In genomic region chr1:155016231-155016831, GRCh38 we compare ENCODE assay signal across 10 cellular contexts. TPM values are rescaled to one million over a fixed set of nuclear protein-coding genes. Genes with fewer than 3 reads are reported as not detected.
DNase-seq lines count a peak whose midpoint lies in the region; ATAC-seq, FAIRE-seq and TF ChIP-seq lines count a peak whose summit lies in the region.
"Had no signal": no experiment of that assay in that cellular context is flagged by ENCODE, and none has a peak within 500 bp of the region (broad histone marks: within the 10 kb centered on the region; RNA-seq: fewer than 3 reads in every experiment).

No MANE protein-coding gene starts in this region.

- TF ChIP-seq POLR2A in GM12891 (IDR thresholded peaks at IDR 0.05; ENCODE audit: low read depth, low read length): no peak
- TF ChIP-seq POLR2A in gastrocnemius medialis (IDR thresholded peaks at IDR 0.05): no peak

- no peaks in the 10 kb centered on the region for H3K27me3 ChIP-seq in gastrocnemius medialis

- H3K27ac ChIP-seq in gastrocnemius medialis: peak overlapping the region; percentile 80 to 95 (median 86)

- FAIRE-seq in GM12891 (lab: Jason Lieb, UNC): peak; percentile 65
- FAIRE-seq: TTC549 had no signal

- H3K4me3 Mint-ChIP-seq in T-helper 17 cell: peak overlapping the region; percentile 87

- peak overlapping the region in 2 of 4 donors; percentile 48 to 51 for H3K4me3 ChIP-seq in gastrocnemius medialis

- ATAC-seq in T-helper 17 cell (peak; percentile 18), gastrocnemius medialis (no peak), GM21423 (IDR thresholded peaks at IDR 0.05; ENCODE audit: unreplicated experiment) (no peak), HG03025 (IDR thresholded peaks at IDR 0.05; ENCODE audit: low FRiP score, unreplicated experiment) (no peak)

- peaks cover 56% of the 10 kb centered on the region for H3K4me1 Mint-ChIP-seq in T-helper 17 cell

- H3K36me3 ChIP-seq in gastrocnemius medialis: peaks cover 0 to 13% of the 10 kb centered on the region in 2 donors

- DNase-seq in GM12891 (ENCODE audit: insufficient read length, low spot score) (no peak), T-helper 17 cell (no peak), germinal center (ENCODE audit: low spot score) (peak; percentile 63), gastrocnemius medialis (peak in 1 of 2 donors; percentile 39), NCI-H2107 treated with DMSO at 0.1 percent for 48 hours (lab: John Stamatoyannopoulos, UW; ENCODE audit: unreplicated experiment) (no peak), DMS53 (lab: John Stamatoyannopoulos, UW) (no peak)
- DNase-seq: NCI-H1417 treated with DMSO at 0.1 percent for 48 hours had no signal

- H3K27me3 Mint-ChIP-seq in T-helper 17 cell: no peaks in the 10 kb centered on the region

- peaks cover 2% of the 10 kb centered on the region for H3K36me3 Mint-ChIP-seq in T-helper 17 cell (ENCODE audit: low read depth)

- H3K4me1 ChIP-seq in gastrocnemius medialis: peaks cover 30 to 36% of the 10 kb centered on the region in 2 donors

- H3K9me3 ChIP-seq in T-helper 17 cell (ENCODE audit: control insufficient read depth, low read length, poor library complexity, severe bottlenecking) (no peaks in the 10 kb centered on the region), gastrocnemius medialis (no peaks in the 10 kb centered on the region)

- in situ Hi-C loops in gastrocnemius medialis (cut with MboI; ENCODE audit: low sequenced_read_pairs in 4 of 4): loop anchor here in 2 of 4 donors (10.0 kb wide), 1 partner anchor 52 kb away; the partner anchor contains the start of gene PYGO2 (in 2 of the 2)

- intact Hi-C loops in gastrocnemius medialis (cut with DNase I; ENCODE audit: low total_unique reads): loop anchor here (2.0 kb wide), 2 partner anchors 34 to 68 kb away; partner anchors contain the start of gene ADAM15

- TF ChIP-seq CTCF in gastrocnemius medialis (IDR thresholded peaks at IDR 0.05 in 4 of 5, conservative IDR thresholded peaks at IDR 0.05 in 1 of 5): no peak

- peak overlapping the region; percentile 79 for H3K27ac Mint-ChIP-seq in T-helper 17 cell

TF ChIP-seq in GM12891, 5 proteins besides CTCF, POLR2A, EP300 and RAD21:
- TF ChIP-seq TAF1 (IDR thresholded peaks at IDR 0.05; ENCODE audit: low read depth, low read length): no peak
- no peak for TF ChIP-seq PAX5 (IDR thresholded peaks at IDR 0.05; ENCODE audit: insufficient read depth, low read length, severe bottlenecking)
- TF ChIP-seq POU2F2 (IDR thresholded peaks at IDR 0.05; ENCODE audit: low read depth, low read length): no peak
- no peak for TF ChIP-seq SPI1 (IDR thresholded peaks at IDR 0.05; ENCODE audit: low read depth, low read length)
- TF ChIP-seq POLR2AphosphoS5 (IDR thresholded peaks at IDR 0.05; ENCODE audit: low read depth, low read length): no peak

RNA-seq across cellular contexts. Expression of gene ZBTB7B, which starts 13.7 kb away (rescaled TPM):
- polyA plus RNA-seq in GM12891 (2012; ENCODE audit: low read depth, missing spikeins): 22.6 TPM
- total RNA-seq in T-helper 17 cell: 10 to 100 TPM; 63.8 to 73.6 TPM
- 100 to 1,000 TPM in 1 of 4 donors, 10 to 100 TPM in 3; 61.3 to 100 (median 73.1) TPM for total RNA-seq in gastrocnemius medialis

RNA-seq across cellular contexts. Expression of gene DCST2, which starts 17.2 kb away (rescaled TPM):
- 0.09 TPM for polyA plus RNA-seq in GM12891 (2012; ENCODE audit: low read depth, missing spikeins)
- total RNA-seq in T-helper 17 cell (1 to 10 TPM in 1 of 2 donors, under 1 TPM in 1; 0.94 to 1.3 TPM), gastrocnemius medialis (not detected)

RNA-seq across cellular contexts. Expression of gene DCST1, which starts 17.3 kb away (rescaled TPM):
- not detected for polyA plus RNA-seq in GM12891 (2012; ENCODE audit: low read depth, missing spikeins)
- total RNA-seq in T-helper 17 cell: under 1 TPM; 0.23 to 0.57 TPM
- total RNA-seq in gastrocnemius medialis: under 1 TPM in 2 of 4 donors, not detected in 2; 0.13 to 0.35 TPM

RNA-seq across cellular contexts. Expression of gene LENEP, which starts 22.9 kb away (rescaled TPM):
- 0.27 TPM for polyA plus RNA-seq in GM12891 (2012; ENCODE audit: low read depth, missing spikeins)
- not detected for total RNA-seq in T-helper 17 cell
- not detected for total RNA-seq in gastrocnemius medialis

RNA-seq across cellular contexts. Expression of gene FLAD1, which starts 33.2 kb away (rescaled TPM):
- 34.2 TPM for polyA plus RNA-seq in GM12891 (2012; ENCODE audit: low read depth, missing spikeins)
- total RNA-seq in T-helper 17 cell: 10 to 100 TPM; 33.2 to 34.7 TPM
- 10 to 100 TPM; 26.6 to 36.8 (median 31.7) TPM for total RNA-seq in gastrocnemius medialis
